In the genomic region with DNA sequence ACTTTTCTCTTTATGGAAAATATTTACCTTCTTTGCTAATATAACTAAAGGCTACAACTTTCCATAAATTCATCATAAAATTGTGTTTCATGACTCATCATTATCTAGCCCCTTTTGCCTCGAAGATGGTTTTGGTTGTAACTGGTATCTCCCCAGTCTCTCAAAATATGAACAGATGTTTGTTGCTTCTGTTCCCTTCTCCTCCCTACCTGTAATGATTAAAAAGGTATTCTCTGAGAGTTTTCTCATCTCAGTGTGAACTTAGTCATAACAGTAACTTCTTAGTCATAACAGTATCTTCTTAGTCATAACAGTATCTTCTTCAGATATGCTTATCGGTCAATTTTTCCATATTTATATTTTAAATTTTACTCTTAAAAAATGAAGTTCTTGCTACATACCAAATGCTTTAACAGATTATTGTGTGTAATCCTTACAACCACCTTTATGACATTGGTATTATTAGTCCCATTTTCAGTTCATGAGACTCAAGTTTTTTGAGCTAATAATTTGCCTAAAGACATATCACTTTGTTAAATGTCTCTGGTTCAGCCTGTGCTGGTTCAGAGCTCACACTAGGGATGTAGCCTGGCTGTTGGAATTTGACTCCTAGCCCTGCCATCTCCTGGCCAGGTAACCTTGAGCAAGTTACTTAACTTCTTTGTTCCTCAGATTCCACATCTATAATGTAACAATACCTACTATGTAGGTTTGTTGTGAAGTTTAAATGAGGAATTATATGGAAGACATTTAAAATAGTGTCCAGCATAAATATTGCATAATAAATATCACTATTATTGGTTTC, we compare ENCODE assay signal across 10 cellular contexts. TPM values are rescaled to one million over a fixed set of nuclear protein-coding genes. Genes with fewer than 3 reads are reported as not detected.
DNase-seq lines count a peak whose midpoint lies in the region; ATAC-seq and TF ChIP-seq lines count a peak whose summit lies in the region.
"Had no signal": no experiment of that assay in that cellular context is flagged by ENCODE, and none has a peak within 500 bp of the region (broad histone marks: within the 10 kb centered on the region; RNA-seq: fewer than 3 reads in every experiment).

No MANE protein-coding gene starts in this region.

- H3K9me3 ChIP-seq in endodermal cell (ENCODE audit: control insufficient read depth, low read length) = no peaks in the 10 kb centered on the region

- no peak for DNase-seq in endodermal cell
- no peak for DNase-seq in NCI-H526 (lab: John Stamatoyannopoulos, UW)
- no peak for DNase-seq in head of caudate nucleus
- DNase-seq in effector CD8-positive, alpha-beta T cell (lab: John Stamatoyannopoulos, UW) = no peak
- DNase-seq in AG20443 (ENCODE audit: low spot score) = no peak
- DNase-seq: Karpas-422, small intestine had no signal

- peaks cover 7% of the 10 kb centered on the region for H3K4me1 Mint-ChIP-seq in endodermal cell

- H3K4me3 Mint-ChIP-seq in endodermal cell = no peak overlapping the region

- no peaks in the 10 kb centered on the region for H3K36me3 Mint-ChIP-seq in endodermal cell (ENCODE audit: low read depth)

- H3K9me3 Mint-ChIP-seq in endodermal cell = no peaks in the 10 kb centered on the region

- peaks cover 5% of the 10 kb centered on the region for H3K36me3 ChIP-seq in endodermal cell (ENCODE audit: control insufficient read depth, insufficient read depth, low read length)

- H3K9ac ChIP-seq in endodermal cell (ENCODE audit: extremely low read depth, low read length, poor library complexity, severe bottlenecking) = no peak overlapping the region

- peak; percentile 91 for ATAC-seq in GM18861 (IDR thresholded peaks at IDR 0.05; ENCODE audit: unreplicated experiment)
- ATAC-seq in GM21526 (IDR thresholded peaks at IDR 0.05; ENCODE audit: low FRiP score, unreplicated experiment) = peak; percentile 95
- peak; percentile 93 for ATAC-seq in HG03175 (IDR thresholded peaks at IDR 0.05; ENCODE audit: unreplicated experiment)

- no peaks in the 10 kb centered on the region for H3K27me3 Mint-ChIP-seq in endodermal cell (ENCODE audit: insufficient read depth)

- no peaks in the 10 kb centered on the region for H3K4me1 ChIP-seq in endodermal cell (ENCODE audit: control insufficient read depth, insufficient read depth, low read length)

- intact Hi-C loops in head of caudate nucleus (cut with DNase I) = no loop called here

- TF ChIP-seq CTCF in endodermal cell (conservative IDR thresholded peaks at IDR 0.05) = peak; percentile 37

- no peak overlapping the region for H3K27ac Mint-ChIP-seq in endodermal cell

- WGBS in endodermal cell (ENCODE audit: insufficient coverage in 1 of 2, insufficient read length in 1 of 2), 2 experiments = 95% methylated on average over 2 of the region's 2 CpGs; no CpG with 5 or more reads in 1 of the 2 experiments

- no peak overlapping the region for H3K27ac ChIP-seq in endodermal cell (ENCODE audit: low read depth, low read length)

- no peaks in the 10 kb centered on the region for H3K27me3 ChIP-seq in endodermal cell (ENCODE audit: control insufficient read depth, insufficient read depth, low read length, poor library complexity, severe bottlenecking)

- no peak overlapping the region for H3K4me3 ChIP-seq in endodermal cell (ENCODE audit: low read length)

RNA-seq across cellular contexts. Expression of gene ATP1B1, which starts 32.6 kb away (rescaled TPM):
- 10 to 100 TPM; 49.9 to 56.3 TPM for total RNA-seq in endodermal cell
- polyA plus RNA-seq in endodermal cell (2013, experiment 1 of 2) = 68.1 TPM
- 67.6 TPM for polyA plus RNA-seq in endodermal cell (2013, experiment 2 of 2)
